ENCODE assay signal across 14 cellular contexts in the genomic region with DNA sequence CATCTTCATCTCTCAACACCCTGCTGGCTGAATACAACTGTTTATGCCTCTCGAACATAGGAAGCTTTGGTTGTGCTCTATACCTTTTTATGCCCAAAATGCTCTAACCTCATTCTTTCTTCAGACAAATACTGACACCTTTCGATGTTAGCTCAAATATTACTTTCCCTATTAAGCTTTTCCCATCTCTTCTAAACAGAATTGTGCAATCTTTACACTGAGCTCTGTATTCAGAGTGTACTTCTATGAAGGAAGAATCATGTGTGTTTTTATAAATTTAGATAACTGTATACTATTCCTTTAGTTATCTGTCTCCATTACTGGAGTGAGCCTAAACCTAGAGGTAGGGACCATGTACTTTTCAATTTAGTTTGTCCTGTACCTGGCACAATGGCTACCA. TPM values are rescaled to one million over a fixed set of nuclear protein-coding genes. Genes with fewer than 3 reads are reported as not detected.
"Had no signal": no experiment of that assay in that cellular context is flagged by ENCODE, and none has a peak within 500 bp of the region (broad histone marks: within the 10 kb centered on the region; RNA-seq: fewer than 3 reads in every experiment).

No MANE protein-coding gene starts in this region.

- H3K9me3 ChIP-seq: colonic mucosa, mucosa of descending colon, psoas muscle, sigmoid colon had no signal

- H3K36me3 ChIP-seq: colonic mucosa, sigmoid colon had no signal

- H3K27ac Mint-ChIP-seq: nephron had no signal

- H3K4me1 ChIP-seq: colonic mucosa, psoas muscle, sigmoid colon had no signal

- H3K27me3 ChIP-seq: colonic mucosa, sigmoid colon had no signal

- H3K27ac ChIP-seq: colonic mucosa, psoas muscle, sigmoid colon had no signal

- H3K4me3 ChIP-seq: colonic mucosa, mucosa of descending colon, psoas muscle, sigmoid colon had no signal

- H3K9me3 Mint-ChIP-seq: nephron had no signal

- H3K4me1 Mint-ChIP-seq: nephron had no signal

- ATAC-seq: mucosa of descending colon, psoas muscle had no signal

- DNase-seq: activated naive CD4-positive, alpha-beta T cell; activated T-cell treated with anti-CD3 and anti-CD28 coated beads, Interleukin-2, amount 50 U/mL, for 1 hour; colonic mucosa; effector CD4-positive, alpha-beta T cell; foreskin melanocyte; head of caudate nucleus; mucosa of descending colon; psoas muscle; sigmoid colon; stimulated activated CD4-positive, alpha-beta T cell treated with anti-CD3 and anti-CD28 coated beads, Interleukin-12 subunit alpha, Interleukin-12 subunit beta, amount 100 ng/mL, for 4 hours; T-helper 9 cell had no signal

- H3K4me3 Mint-ChIP-seq: nephron had no signal

RNA-seq across cellular contexts. Expression of a gene that starts 1.6 kb away (rescaled TPM):
- total RNA-seq: mammary epithelial cell, urinary bladder had no signal
